In the genomic region with DNA sequence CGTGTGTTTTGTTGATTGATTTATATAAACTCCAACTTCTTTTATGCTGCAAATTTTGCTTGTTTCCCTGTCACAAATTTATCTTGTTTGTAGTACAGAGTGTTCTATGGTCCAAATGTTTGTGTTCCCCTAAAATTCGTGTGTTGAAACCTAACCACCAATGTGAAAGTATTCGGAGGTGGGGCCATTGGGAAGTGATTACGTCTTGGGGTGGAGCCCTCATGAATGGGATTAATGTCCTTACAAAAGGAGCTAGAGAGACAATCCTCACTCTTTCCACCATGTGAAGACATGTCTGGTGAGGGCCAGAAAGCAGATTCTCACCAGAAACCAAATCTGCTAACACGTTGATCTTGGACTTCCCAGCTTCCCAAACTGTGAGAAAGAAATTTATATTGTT, we compare ENCODE assay signal across 21 cellular contexts.
DNase-seq lines count a peak whose midpoint lies in the region; ATAC-seq, FAIRE-seq and TF ChIP-seq lines count a peak whose summit lies in the region.
"Had no signal": no experiment of that assay in that cellular context is flagged by ENCODE, and none has a peak within 500 bp of the region (broad histone marks: within the 10 kb centered on the region; RNA-seq: fewer than 3 reads in every experiment).

No MANE protein-coding gene starts in this region.

- peaks cover under 1% of the 10 kb centered on the region for H3K4me1 Mint-ChIP-seq in activated CD4-positive, alpha-beta T cell treated with anti-CD3 and anti-CD28 coated beads, Interleukin-2, amount 10 ng/mL, durations not matched to agents 24 days and 14 days
- H3K4me1 Mint-ChIP-seq: B cell had no signal

- no TSS peak for BruUV-seq in HepG2 (replicated peaks; lab: Mats Ljungman, UMichigan)

- TF ChIP-seq RAD21 in HepG2 (CRISPR knock-in tag; IDR thresholded peaks at IDR 0.05) = no peak

- no peak overlapping the region for H3K27ac ChIP-seq in HepG2 (ENCODE audit: extremely low read length, insufficient read depth, low read length)
- H3K27ac ChIP-seq: 22Rv1; A549; BLaER1 treated with 17β-estradiol and CSF1 and Interleukin-3, amounts not matched to agents 10 nM and 100 nM; C4-2B had no signal

- CTCF ChIA-PET in HepG2 (lab: Yijun Ruan, JAX; ENCODE audit: low intra/inter-chr PET ratio, low total read pairs) = no interaction called here

- 81% methylated on average over 5 of the region's 5 CpGs for WGBS in HepG2 (ENCODE audit: low lambda C conversion rate)

- no peak for TF ChIP-seq CTCF in HepG2 (CRISPR knock-in tag; IDR thresholded peaks at IDR 0.05)

- H3K27ac Mint-ChIP-seq in activated CD4-positive, alpha-beta T cell treated with anti-CD3 and anti-CD28 coated beads, Interleukin-2, amount 10 ng/mL, durations not matched to agents 24 days and 14 days = no peak overlapping the region
- H3K27ac Mint-ChIP-seq: B cell; CD4-positive, alpha-beta T cell; CD8-positive, alpha-beta T cell had no signal

- H3K27me3 ChIP-seq in HepG2 (ENCODE audit: control insufficient read depth in 1 of 2, insufficient read depth in 2 of 2, low read length in 2 of 2) = no peaks in the 10 kb centered on the region
- H3K27me3 ChIP-seq: BLaER1 treated with 17β-estradiol and CSF1 and Interleukin-3, amounts not matched to agents 10 nM and 100 nM had no signal

- intact Hi-C loops in activated CD4-positive, alpha-beta T cell treated with anti-CD3 and anti-CD28 coated beads, Interleukin-2, amount 10 ng/mL, durations not matched to agents 24 days and 14 days (cut with micrococcal nuclease) = no loop called here
- intact Hi-C loops in HepG2 (cut with micrococcal nuclease; ENCODE audit: unreplicated experiment) = no loop called here

- no peak overlapping the region for H3K4me3 Mint-ChIP-seq in activated CD4-positive, alpha-beta T cell treated with anti-CD3 and anti-CD28 coated beads, Interleukin-2, amount 10 ng/mL, durations not matched to agents 24 days and 14 days
- H3K4me3 Mint-ChIP-seq: B cell; CD4-positive, alpha-beta T cell; CD8-positive, alpha-beta T cell had no signal

- no peaks in the 10 kb centered on the region for H3K36me3 ChIP-seq in HepG2 (replicated peaks in 1 of 2; ENCODE audit: control insufficient read depth in 1 of 2, insufficient read depth in 2 of 2, low read length in 2 of 2)
- H3K36me3 ChIP-seq: BLaER1 treated with 17β-estradiol and CSF1 and Interleukin-3, amounts not matched to agents 10 nM and 100 nM had no signal

- H3K4me2 ChIP-seq in HepG2 (ENCODE audit: low read depth, low read length) = no peak overlapping the region
- H3K4me2 ChIP-seq: A549; BLaER1 treated with 17β-estradiol and CSF1 and Interleukin-3, amounts not matched to agents 10 nM and 100 nM had no signal

- POLR2A ChIA-PET in HepG2 (lab: Yijun Ruan, JAX) = no interaction called here

- H3K9me3 Mint-ChIP-seq in activated CD4-positive, alpha-beta T cell treated with anti-CD3 and anti-CD28 coated beads, Interleukin-2, amount 10 ng/mL, durations not matched to agents 24 days and 14 days = no peaks in the 10 kb centered on the region
- H3K9me3 Mint-ChIP-seq: CD4-positive, alpha-beta T cell; CD8-positive, alpha-beta T cell had no signal

- ATAC-seq in HepG2 = no peak
- no peak for ATAC-seq in GM21528 (IDR thresholded peaks at IDR 0.05; ENCODE audit: low FRiP score, unreplicated experiment)
- ATAC-seq in GM19452 (IDR thresholded peaks at IDR 0.05; ENCODE audit: unreplicated experiment) = no peak
- ATAC-seq: A549; CD8-positive, alpha-beta T cell had no signal

- H2AFZ ChIP-seq in HepG2 (ENCODE audit: low read length) = peak overlapping the region; percentile 54

- no peak overlapping the region for H3K9ac ChIP-seq in HepG2 (ENCODE audit: insufficient read depth, low read depth, low read length)
- H3K9ac ChIP-seq: BLaER1 treated with 17β-estradiol and CSF1 and Interleukin-3, amounts not matched to agents 10 nM and 100 nM had no signal

- no peak for TF ChIP-seq POLR2A in HepG2 (IDR thresholded peaks at IDR 0.05; ENCODE audit: insufficient read depth in 1 of 2, low read depth in 2 of 2, low read length in 2 of 2)

- H3K4me1 ChIP-seq in HepG2 (ENCODE audit: insufficient read depth, low read length) = peaks cover 1% of the 10 kb centered on the region; the same call in 1 of the 2 replicates
- H3K4me1 ChIP-seq: A549 had no signal

- in situ Hi-C loops in HepG2 (cut with HindIII; ENCODE audit: extremely low pct_ligation_motif_present, low pct_unique_long_range_greater_than_20kb) = no loop called here

- DNase-seq in activated CD4-positive, alpha-beta T cell treated with anti-CD3 and anti-CD28 coated beads, Interleukin-2, amount 10 ng/mL, durations not matched to agents 24 days and 14 days = peak; percentile 24
- DNase-seq in activated CD4-positive, alpha-beta T cell treated with anti-CD3 and anti-CD28 coated beads, Interleukin-2, amount 50 U/mL, for 1 hour = no peak
- DNase-seq in HepG2 (ENCODE audit: low spot score) = no peak
- DNase-seq: AML-193; Caco-2; Calu3; CD4-positive, alpha-beta T cell; CD8-positive, alpha-beta T cell; DMS79 treated with DMSO at 0.1 percent for 48 hours; GF-D8 had no signal

- H4K20me1 ChIP-seq in HepG2 (ENCODE audit: insufficient read depth, low read length) = no peaks in the 10 kb centered on the region
- H4K20me1 ChIP-seq: BLaER1 treated with 17β-estradiol and CSF1 and Interleukin-3, amounts not matched to agents 10 nM and 100 nM had no signal

- H3K4me3 ChIP-seq in HepG2 (replicated peaks in 1 of 3; ENCODE audit: insufficient read depth in 1 of 3, low read depth in 2 of 3, low read length in 3 of 3) = no peak overlapping the region
- H3K4me3 ChIP-seq: A549; BLaER1 treated with 17β-estradiol and CSF1 and Interleukin-3, amounts not matched to agents 10 nM and 100 nM had no signal

- TF ChIP-seq EP300 in HepG2 (IDR thresholded peaks at IDR 0.05; ENCODE audit: low read depth in 2 of 2, low read length in 2 of 2) (no peak), HepG2 (CRISPR knock-in tag; IDR thresholded peaks at IDR 0.05; ENCODE audit: borderline replicate concordance) (no peak)

- no peaks in the 10 kb centered on the region for H3K79me2 ChIP-seq in HepG2 (ENCODE audit: insufficient read depth, low read length)

- H3K27me3 Mint-ChIP-seq in activated CD4-positive, alpha-beta T cell treated with anti-CD3 and anti-CD28 coated beads, Interleukin-2, amount 10 ng/mL, durations not matched to agents 24 days and 14 days = no peaks in the 10 kb centered on the region
- H3K27me3 Mint-ChIP-seq: CD4-positive, alpha-beta T cell had no signal

- H3K36me3 Mint-ChIP-seq in activated CD4-positive, alpha-beta T cell treated with anti-CD3 and anti-CD28 coated beads, Interleukin-2, amount 10 ng/mL, durations not matched to agents 24 days and 14 days (ENCODE audit: low read depth) = no peaks in the 10 kb centered on the region
- H3K36me3 Mint-ChIP-seq: CD8-positive, alpha-beta T cell had no signal

- no peak for FAIRE-seq in HepG2 (lab: Jason Lieb, UNC)
- FAIRE-seq: A549, D721Med, G401.6, GM12891, GM19239 had no signal

- no peaks in the 10 kb centered on the region for H3K9me3 ChIP-seq in HepG2 (ENCODE audit: low read length)
- H3K9me3 ChIP-seq: A549; BLaER1 treated with 17β-estradiol and CSF1 and Interleukin-3, amounts not matched to agents 10 nM and 100 nM; Caco-2 had no signal

TF ChIP-seq in HepG2, 621 proteins besides CTCF, POLR2A, EP300 and RAD21 (continues in another document):
- TF ChIP-seq, protein P1, sequence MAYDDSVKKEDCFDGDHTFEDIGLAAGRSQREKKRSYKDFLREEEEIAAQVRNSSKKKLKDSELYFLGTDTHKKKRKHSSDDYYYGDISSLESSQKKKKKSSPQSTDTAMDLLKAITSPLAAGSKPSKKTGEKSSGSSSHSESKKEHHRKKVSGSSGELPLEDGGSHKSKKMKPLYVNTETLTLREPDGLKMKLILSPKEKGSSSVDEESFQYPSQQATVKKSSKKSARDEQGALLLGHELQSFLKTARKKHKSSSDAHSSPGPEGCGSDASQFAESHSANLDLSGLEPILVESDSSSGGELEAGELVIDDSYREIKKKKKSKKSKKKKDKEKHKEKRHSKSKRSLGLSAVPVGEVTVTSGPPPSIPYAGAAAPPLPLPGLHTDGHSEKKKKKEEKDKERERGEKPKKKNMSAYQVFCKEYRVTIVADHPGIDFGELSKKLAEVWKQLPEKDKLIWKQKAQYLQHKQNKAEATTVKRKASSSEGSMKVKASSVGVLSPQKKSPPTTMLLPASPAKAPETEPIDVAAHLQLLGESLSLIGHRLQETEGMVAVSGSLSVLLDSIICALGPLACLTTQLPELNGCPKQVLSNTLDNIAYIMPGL (CRISPR knock-in tag; IDR thresholded peaks at IDR 0.05; ENCODE audit: borderline replicate concordance in 1 of 2, low read depth in 1 of 2) = no peak
- TF ChIP-seq REXO4 (CRISPR knock-in tag; IDR thresholded peaks at IDR 0.05; ENCODE audit: borderline replicate concordance) (no peak), MBD4 (IDR thresholded peaks at IDR 0.05; ENCODE audit: borderline replicate concordance, low read length) (no peak), LBX2 (CRISPR knock-in tag; IDR thresholded peaks at IDR 0.05; ENCODE audit: borderline replicate concordance) (no peak)
- TF ChIP-seq, protein P2, sequence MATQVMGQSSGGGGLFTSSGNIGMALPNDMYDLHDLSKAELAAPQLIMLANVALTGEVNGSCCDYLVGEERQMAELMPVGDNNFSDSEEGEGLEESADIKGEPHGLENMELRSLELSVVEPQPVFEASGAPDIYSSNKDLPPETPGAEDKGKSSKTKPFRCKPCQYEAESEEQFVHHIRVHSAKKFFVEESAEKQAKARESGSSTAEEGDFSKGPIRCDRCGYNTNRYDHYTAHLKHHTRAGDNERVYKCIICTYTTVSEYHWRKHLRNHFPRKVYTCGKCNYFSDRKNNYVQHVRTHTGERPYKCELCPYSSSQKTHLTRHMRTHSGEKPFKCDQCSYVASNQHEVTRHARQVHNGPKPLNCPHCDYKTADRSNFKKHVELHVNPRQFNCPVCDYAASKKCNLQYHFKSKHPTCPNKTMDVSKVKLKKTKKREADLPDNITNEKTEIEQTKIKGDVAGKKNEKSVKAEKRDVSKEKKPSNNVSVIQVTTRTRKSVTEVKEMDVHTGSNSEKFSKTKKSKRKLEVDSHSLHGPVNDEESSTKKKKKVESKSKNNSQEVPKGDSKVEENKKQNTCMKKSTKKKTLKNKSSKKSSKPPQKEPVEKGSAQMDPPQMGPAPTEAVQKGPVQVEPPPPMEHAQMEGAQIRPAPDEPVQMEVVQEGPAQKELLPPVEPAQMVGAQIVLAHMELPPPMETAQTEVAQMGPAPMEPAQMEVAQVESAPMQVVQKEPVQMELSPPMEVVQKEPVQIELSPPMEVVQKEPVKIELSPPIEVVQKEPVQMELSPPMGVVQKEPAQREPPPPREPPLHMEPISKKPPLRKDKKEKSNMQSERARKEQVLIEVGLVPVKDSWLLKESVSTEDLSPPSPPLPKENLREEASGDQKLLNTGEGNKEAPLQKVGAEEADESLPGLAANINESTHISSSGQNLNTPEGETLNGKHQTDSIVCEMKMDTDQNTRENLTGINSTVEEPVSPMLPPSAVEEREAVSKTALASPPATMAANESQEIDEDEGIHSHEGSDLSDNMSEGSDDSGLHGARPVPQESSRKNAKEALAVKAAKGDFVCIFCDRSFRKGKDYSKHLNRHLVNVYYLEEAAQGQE (IDR thresholded peaks at IDR 0.05; ENCODE audit: borderline replicate concordance in 1 of 2, low read depth in 1 of 2, low read length in 2 of 2) = no peak
